In genomic region chr11:77278595-77279506, GRCh38 we compare ENCODE assay signal across 20 cellular contexts. TPM values are rescaled to one million over a fixed set of nuclear protein-coding genes. Genes with fewer than 3 reads are reported as not detected.
DNase-seq lines count a peak whose midpoint lies in the region; ATAC-seq, FAIRE-seq and TF ChIP-seq lines count a peak whose summit lies in the region.
"Had no signal": no experiment of that assay in that cellular context is flagged by ENCODE, and none has a peak within 500 bp of the region (broad histone marks: within the 10 kb centered on the region; RNA-seq: fewer than 3 reads in every experiment).

No MANE protein-coding gene starts in this region.

- H3K9me3 Mint-ChIP-seq in HFFc6, result peaks cover 6% of the 10 kb centered on the region; the same call in 1 of the 2 replicates
- H3K9me3 Mint-ChIP-seq: effector memory CD8-positive, alpha-beta T cell had no signal

- H3K4me1 Mint-ChIP-seq in HFFc6 (ENCODE audit: low read depth), result peaks cover 24% of the 10 kb centered on the region
- H3K4me1 Mint-ChIP-seq: CD8-positive, alpha-beta memory T cell had no signal

- no peak overlapping the region for H3K27ac Mint-ChIP-seq in HFFc6
- H3K27ac Mint-ChIP-seq: CD8-positive, alpha-beta memory T cell; effector memory CD8-positive, alpha-beta T cell; progenitor cell of endocrine pancreas had no signal

- no peaks in the 10 kb centered on the region for H3K27me3 Mint-ChIP-seq in HFFc6 (ENCODE audit: insufficient read depth)
- H3K27me3 Mint-ChIP-seq: progenitor cell of endocrine pancreas had no signal

- FAIRE-seq in urothelium cell line (lab: Jason Lieb, UNC), result peak; percentile 72
- FAIRE-seq: G401.6, GM19239 had no signal

- peaks cover 6% of the 10 kb centered on the region; the same call in 1 of the 2 replicates for H3K36me3 Mint-ChIP-seq in HFFc6 (ENCODE audit: low read depth)
- H3K36me3 Mint-ChIP-seq: CD8-positive, alpha-beta memory T cell had no signal

- no peak overlapping the region for H3K4me3 Mint-ChIP-seq in HFFc6
- H3K4me3 Mint-ChIP-seq: CD8-positive, alpha-beta memory T cell; effector memory CD8-positive, alpha-beta T cell had no signal

- peak; percentile 46 for DNase-seq in HFFc6
- DNase-seq in RPMI7951 (ENCODE audit: low read depth), result peak; percentile 59
- DNase-seq in fibroblast of mammary gland (ENCODE audit: low read depth), result peak; percentile 60
- DNase-seq in urothelium cell line (ENCODE audit: low spot score), result no peak
- DNase-seq in globus pallidus (ENCODE audit: low spot score), result no peak
- DNase-seq: activated naive CD4-positive, alpha-beta T cell treated with anti-CD3 and anti-CD28 coated beads, Interleukin-2, amount 50 U/mL, for 16 hours; CD8-positive, alpha-beta memory T cell; effector memory CD8-positive, alpha-beta T cell; heart right ventricle; left lung; NCI-H1105; NCI-H345; stimulated activated CD4-positive, alpha-beta T cell treated with anti-CD3 and anti-CD28 coated beads, Interleukin-15, amount 100 ng/mL, for 24 hours; SW 1271 had no signal

- no peak for ATAC-seq in GM19035 (IDR thresholded peaks at IDR 0.05; ENCODE audit: unreplicated experiment)
- ATAC-seq in GM21619 (IDR thresholded peaks at IDR 0.05; ENCODE audit: unreplicated experiment), result no peak
- ATAC-seq: activated CD4-positive, CD25-positive, alpha-beta regulatory T cell treated with anti-CD3 and anti-CD28 coated beads, Interleukin-2, amount 50 U/mL, for 24 hours; effector memory CD8-positive, alpha-beta T cell; heart right ventricle; left lung had no signal

- H3K4me3 ChIP-seq in fibroblast of mammary gland (ENCODE audit: control insufficient read depth, low read depth, low read length), result no peak overlapping the region
- H3K4me3 ChIP-seq: heart right ventricle, left lung had no signal

- TF ChIP-seq CTCF in HFFc6 (IDR thresholded peaks at IDR 0.05), result no peak
- TF ChIP-seq CTCF in fibroblast of mammary gland (conservative IDR thresholded peaks at IDR 0.05; ENCODE audit: control insufficient read depth, insufficient read depth, low read depth, low read length), result no peak

RNA-seq across cellular contexts. Expression of gene GDPD4, which starts 22.6 kb away (rescaled TPM):
- total RNA-seq in HFFc6 (2021; fragmentation: NEBNext Ultra II Directional; extraction: Animal tissue kit (Norgen Biotek cat#: 25700)), result not detected
- total RNA-seq in RPMI7951 (2014; rRNA removed; shearing (Covaris generic)), result not detected in 2 replicates
- total RNA-seq: CD8-positive, alpha-beta memory T cell; heart right ventricle; left lung; progenitor cell of endocrine pancreas had no signal

Comparison
In these comparisons a context has a peak if more than half of its experiments do, and no peak if none do; other contexts are left out.
1. DNase-seq: peak in HFFc6 (single experiment), RPMI7951 (single experiment) and fibroblast of mammary gland (single experiment); none in urothelium cell line (single experiment) and globus pallidus (single experiment).